Comparison of ENCODE assay signal across 16 cellular contexts in genomic region chr15:54604963-54605362, GRCh38.
"Had no signal": no experiment of that assay in that cellular context is flagged by ENCODE, and none has a peak within 500 bp of the region (broad histone marks: within the 10 kb centered on the region; RNA-seq: fewer than 3 reads in every experiment).

No MANE protein-coding gene starts in this region.

- H3K4me1 ChIP-seq: lower lobe of right lung, right lobe of liver, testis had no signal

- H3K27me3 ChIP-seq: ovary, right lobe of liver, testis had no signal

- FAIRE-seq: keratinocyte, small intestine, TTC549 had no signal

- H3K27ac ChIP-seq: lower lobe of right lung, ovary, right lobe of liver, testis had no signal

- H3K9me3 ChIP-seq: lower lobe of right lung, ovary, right lobe of liver, testis had no signal

- H3K4me3 ChIP-seq: lower lobe of right lung, ovary, right lobe of liver, testis had no signal

- DNase-seq: activated B cell treated with CpG ODN at 0.5 μM for 24 hours; activated CD4-positive, alpha-beta memory T cell treated with anti-CD3 and anti-CD28 coated beads for 36 hours; activated CD4-positive, alpha-beta T cell treated with anti-CD3 and anti-CD28 coated beads for 4 hours; activated CD8-positive, alpha-beta memory T cell treated with anti-CD3 and anti-CD28 coated beads, Interleukin-2, amount 10 ng/mL, durations not matched to agents 7 days and 5 days; activated naive CD4-positive, alpha-beta T cell treated with Interleukin-2 at 50 U/mL for 16 hours; caudate nucleus; effector memory CD8-positive, alpha-beta T cell; lower lobe of right lung; ovary; right lobe of liver; small intestine; stimulated activated CD4-positive, alpha-beta T cell treated with anti-CD3 and anti-CD28 coated beads, Interleukin-15, amount 100 ng/mL, for 24 hours; stimulated activated CD4-positive, alpha-beta T cell treated with anti-CD3 and anti-CD28 coated beads, Interleukin-2, amount 100 ng/mL, for 48 hours; testis had no signal

- H3K36me3 ChIP-seq: lower lobe of right lung, ovary, right lobe of liver had no signal
